ENCODE assay signal across 8 cellular contexts in the genomic region with DNA sequence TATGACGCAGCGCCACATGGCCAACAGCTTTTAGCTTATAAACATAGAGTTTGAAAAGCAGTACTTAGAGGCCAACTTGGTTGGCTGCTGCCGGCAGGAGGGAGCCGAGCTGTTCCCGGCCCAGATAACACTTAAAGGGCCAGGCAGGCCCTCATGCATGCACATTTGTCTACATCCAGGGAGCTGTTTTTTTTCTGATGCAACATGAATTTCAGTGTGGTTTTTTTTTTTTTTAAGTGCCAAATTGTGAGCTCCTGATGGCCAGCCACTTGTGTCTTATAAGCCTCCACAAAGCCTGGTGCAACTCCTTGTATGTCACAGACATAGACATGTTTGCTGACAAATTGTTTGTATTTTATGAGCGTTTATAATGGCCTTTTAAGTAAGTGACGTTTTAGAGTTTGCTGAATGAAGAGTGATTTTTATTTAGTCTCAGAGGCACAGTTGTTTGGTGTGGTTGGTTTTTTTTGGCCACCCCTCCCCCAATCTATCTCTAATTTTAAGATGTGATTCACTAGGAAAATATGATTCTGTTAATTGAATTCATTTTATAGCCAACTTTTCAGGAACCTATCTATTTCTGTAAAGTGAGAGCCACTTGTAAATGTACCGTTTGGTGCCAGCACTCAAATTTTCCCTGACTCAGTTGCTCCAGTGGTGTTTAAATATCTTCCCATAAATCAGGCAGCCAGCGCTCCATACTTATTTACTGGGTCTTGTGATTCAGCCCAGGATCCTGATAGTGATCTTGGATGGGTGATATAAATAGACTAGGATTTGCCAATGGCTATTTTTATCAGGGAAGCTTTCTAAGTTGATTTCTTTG.
DNase-seq lines count a peak whose midpoint lies in the region; ATAC-seq and TF ChIP-seq lines count a peak whose summit lies in the region.

No MANE protein-coding gene starts in this region.

- no peaks in the 10 kb centered on the region for H4K20me1 ChIP-seq in PC-3 (ENCODE audit: low read length)

- H3K4me3 ChIP-seq in HAP-1 (no peak overlapping the region), PC-3 (ENCODE audit: low read length) (no peak overlapping the region), neuron (ENCODE audit: low read length) (peak overlapping the region; percentile 33), Caco-2 (ENCODE audit: low read depth, low read length) (no peak overlapping the region)

- CTCF ChIA-PET in PC-3 (lab: Charles Lee) = interaction anchor here (0.6 to 1.0 kb wide), 3 partner anchors 27 to 51 kb away, joined by 3 to 6 read pairs (median 3); no protein-coding TSS in a partner anchor
- CTCF ChIA-PET in Caco-2 (lab: Charles Lee) = interaction anchor here (0.7 kb wide), 1 partner anchor 34 kb away, joined by 3 read pairs; no protein-coding TSS in a partner anchor

- ATAC-seq in PC-3 = peak; percentile 79

- no peaks in the 10 kb centered on the region for H3K27me3 Mint-ChIP-seq in Caco-2 (ENCODE audit: insufficient read depth, unreplicated experiment)

- no peaks in the 10 kb centered on the region for H3K36me3 Mint-ChIP-seq in Caco-2 (ENCODE audit: insufficient read depth, unreplicated experiment)

- no peaks in the 10 kb centered on the region for H3K9me2 ChIP-seq in PC-3 (replicated peaks; ENCODE audit: low read length)

- POLR2A ChIA-PET in PC-3 (lab: Charles Lee; ENCODE audit: unreplicated experiment) = interaction anchor here (0.7 kb wide), 1 partner anchor 79 kb away, joined by 3 read pairs; no protein-coding TSS in a partner anchor
- POLR2A ChIA-PET in Caco-2 (lab: Charles Lee) = interaction anchor here (0.6 kb wide), 1 partner anchor 222 kb away, joined by 13 read pairs; no protein-coding TSS in a partner anchor

- in situ Hi-C loops in HAP-1 (cut with MboI; ENCODE audit: low sequenced_read_pairs) = no loop called here

- intact Hi-C loops in PC-3 (cut with micrococcal nuclease) = no loop called here
- intact Hi-C loops in Caco-2 (cut with micrococcal nuclease; ENCODE audit: unreplicated experiment) = no loop called here

- no peaks in the 10 kb centered on the region for H3K27me3 ChIP-seq in HAP-1 (ENCODE audit: low read depth)
- no peaks in the 10 kb centered on the region for H3K27me3 ChIP-seq in PC-3 (ENCODE audit: low read length)
- H3K27me3 ChIP-seq in neuron (ENCODE audit: insufficient read depth, low read length) = no peaks in the 10 kb centered on the region
- no peaks in the 10 kb centered on the region for H3K27me3 ChIP-seq in Caco-2 (replicated peaks; ENCODE audit: control insufficient read depth, insufficient read depth, low read length)

- no peaks in the 10 kb centered on the region for H3K9me3 Mint-ChIP-seq in Caco-2 (ENCODE audit: unreplicated experiment)

- no peak overlapping the region for H3K4me3 Mint-ChIP-seq in Caco-2 (ENCODE audit: unreplicated experiment)

- TF ChIP-seq CTCF in PC-3 (conservative IDR thresholded peaks at IDR 0.05; ENCODE audit: low read depth, low read length) = no peak
- TF ChIP-seq CTCF in Caco-2 (IDR thresholded peaks at IDR 0.05; ENCODE audit: insufficient read depth in 1 of 2, low read depth in 1 of 2, low read length in 1 of 2, severe bottlenecking in 1 of 2, unreplicated experiment in 1 of 2) = no peak

- 0 out of 2 replicates have a peak overlapping the region, but pooled peaks have one; percentile 6 for H2AFZ ChIP-seq in PC-3 (ENCODE audit: low read length)
- H2AFZ ChIP-seq in neuron (ENCODE audit: low read depth, low read length) = peak overlapping the region; percentile 0

- DNase-seq in HAP-1 (ENCODE audit: low spot score in 2 of 2) = peak; percentile 8 to 45
- DNase-seq in PC-3 = peak; percentile 58
- DNase-seq in fibroblast of peridontal ligament (ENCODE audit: extremely low read depth) = peak; percentile 97
- DNase-seq in GF-D8 (lab: John Stamatoyannopoulos, UW) = no peak
- no peak for DNase-seq in activated gamma-delta T cell treated with Interleukin-2 at 50 U/mL for 16 hours
- no peak for DNase-seq in GM19238 (ENCODE audit: insufficient read length, low spot score)
- no peak for DNase-seq in Caco-2

- H3K79me2 ChIP-seq in PC-3 (ENCODE audit: low read length) = no peaks in the 10 kb centered on the region

- peaks cover 13% of the 10 kb centered on the region for H3K4me1 ChIP-seq in HAP-1
- peaks cover 31% of the 10 kb centered on the region for H3K4me1 ChIP-seq in PC-3 (ENCODE audit: insufficient read depth, low read length)
- peaks cover 26% of the 10 kb centered on the region for H3K4me1 ChIP-seq in neuron (ENCODE audit: insufficient read depth, low read length)
- no peaks in the 10 kb centered on the region for H3K4me1 ChIP-seq in Caco-2

- H3K9me3 ChIP-seq in HAP-1 (no peaks in the 10 kb centered on the region), PC-3 (ENCODE audit: low read length) (no peaks in the 10 kb centered on the region), neuron (ENCODE audit: low read length) (no peaks in the 10 kb centered on the region), Caco-2 (no peaks in the 10 kb centered on the region)

- H3K36me3 ChIP-seq in HAP-1 (replicated peaks) = no peaks in the 10 kb centered on the region
- 0 out of 2 replicates have a peak, but pooled peaks cover 2% of the 10 kb centered on the region for H3K36me3 ChIP-seq in PC-3 (ENCODE audit: low read depth, low read length)
- no peaks in the 10 kb centered on the region for H3K36me3 ChIP-seq in neuron (ENCODE audit: insufficient read depth, low read length)
- no peaks in the 10 kb centered on the region for H3K36me3 ChIP-seq in Caco-2 (ENCODE audit: control insufficient read depth, insufficient read depth, low read length)

- peak overlapping the region; percentile 63 for H3K4me2 ChIP-seq in PC-3 (ENCODE audit: low read length)

- no peaks in the 10 kb centered on the region for H3F3A ChIP-seq in PC-3 (ENCODE audit: low read length, unreplicated experiment)

- H3K9ac ChIP-seq in PC-3 (ENCODE audit: low read length) = peak overlapping the region; percentile 11

- H3K27ac ChIP-seq in PC-3 (ENCODE audit: low read length) = peak overlapping the region; percentile 61

- BruUV-seq in PC-3 (replicated peaks; lab: Mats Ljungman, UMichigan) (no TSS peak), Caco-2 (replicated peaks; lab: Mats Ljungman, UMichigan) (no TSS peak)

- no peaks in the 10 kb centered on the region for H3K4me1 Mint-ChIP-seq in Caco-2 (ENCODE audit: low read depth, unreplicated experiment)

- H3K27ac Mint-ChIP-seq in Caco-2 (ENCODE audit: unreplicated experiment) = no peak overlapping the region

Comparison
In these comparisons a context has a peak if more than half of its experiments do, and no peak if none do; other contexts are left out.
1. DNase-seq: peak in HAP-1 (2 of 2), PC-3 (single experiment) and fibroblast of peridontal ligament (single experiment); none in GF-D8 (single experiment), activated gamma-delta T cell treated with Interleukin-2 at 50 U/mL for 16 hours (single experiment), GM19238 (single experiment) and Caco-2 (0 of 2).